13 cellular contexts compared by ENCODE assay signal in the genomic region with DNA sequence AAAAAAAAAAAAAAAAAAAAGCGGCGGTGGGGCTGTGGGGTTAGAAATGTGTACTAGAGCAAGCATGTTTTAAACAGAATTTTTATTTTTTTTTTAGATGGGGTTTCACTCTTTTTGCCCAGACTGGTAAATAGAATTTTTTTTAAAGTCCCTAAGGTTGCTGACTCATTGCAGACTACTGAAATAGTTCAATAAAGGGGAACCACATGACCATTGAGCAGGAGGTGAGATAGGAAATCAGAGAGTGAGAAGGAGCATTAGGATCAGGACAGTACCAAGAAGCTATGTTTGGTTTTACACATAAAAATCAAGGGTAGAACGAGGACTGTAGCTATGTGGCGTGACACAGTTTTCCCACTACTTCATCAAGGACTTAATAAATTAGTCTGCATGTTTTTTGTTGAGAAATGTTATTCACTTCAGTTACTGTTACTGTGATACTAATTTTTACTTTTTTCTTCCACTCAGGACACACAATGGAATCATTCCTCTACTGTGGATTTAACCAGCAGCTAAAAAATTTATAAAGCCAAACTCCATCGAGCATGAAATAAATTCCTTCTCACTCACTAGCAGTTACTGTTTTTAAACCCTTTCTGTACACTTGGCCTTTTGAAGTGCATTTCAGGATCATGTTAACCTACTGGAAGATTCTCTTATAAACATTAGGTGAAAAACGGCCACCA. TPM values are rescaled to one million over a fixed set of nuclear protein-coding genes. Genes with fewer than 3 reads are reported as not detected.
DNase-seq lines count a peak whose midpoint lies in the region; ATAC-seq, FAIRE-seq and TF ChIP-seq lines count a peak whose summit lies in the region.
"Had no signal": no experiment of that assay in that cellular context is flagged by ENCODE, and none has a peak within 500 bp of the region (broad histone marks: within the 10 kb centered on the region; RNA-seq: fewer than 3 reads in every experiment).

No MANE protein-coding gene starts in this region.

- BruUV-seq in MCF 10A (replicated peaks; lab: Mats Ljungman, UMichigan): no TSS peak

- H3K9me3 Mint-ChIP-seq in MCF 10A (ENCODE audit: unreplicated experiment): no peaks in the 10 kb centered on the region

- peak; percentile 75 for FAIRE-seq in H54 (lab: Jason Lieb, UNC)
- FAIRE-seq in urothelium cell line (lab: Jason Lieb, UNC): peak; percentile 55

- TF ChIP-seq CTCF in MCF 10A (IDR thresholded peaks at IDR 0.05; ENCODE audit: unreplicated experiment): no peak

- CTCF ChIA-PET in MCF 10A (lab: Yijun Ruan, JAX): interaction anchor here (1.7 to 2.0 kb wide), 2 partner anchors 46 to 165 kb away, joined by 7 to 9 read pairs; no protein-coding TSS in a partner anchor

- TF ChIP-seq POLR2A in H54 (IDR thresholded peaks at IDR 0.05; ENCODE audit: low read depth, low read length): no peak

- H3K4me3 Mint-ChIP-seq in MCF 10A (ENCODE audit: unreplicated experiment): no peak overlapping the region
- H3K4me3 Mint-ChIP-seq: activated naive CD8-positive, alpha-beta T cell treated with anti-CD3 and anti-CD28 coated beads, Interleukin-2, amount 10 ng/mL, durations not matched to agents 7 days and 5 days; naive thymus-derived CD4-positive, alpha-beta T cell had no signal

- intact Hi-C loops in MCF 10A (cut with micrococcal nuclease): no loop called here

- no peaks in the 10 kb centered on the region for H3K27me3 Mint-ChIP-seq in MCF 10A (ENCODE audit: insufficient read depth, unreplicated experiment)
- H3K27me3 Mint-ChIP-seq: activated naive CD8-positive, alpha-beta T cell treated with anti-CD3 and anti-CD28 coated beads, Interleukin-2, amount 10 ng/mL, durations not matched to agents 7 days and 5 days had no signal

- peak; percentile 19 for DNase-seq in H54 (ENCODE audit: insufficient read length, low spot score)
- peak; percentile 35 for DNase-seq in MCF 10A (ENCODE audit: unreplicated experiment)
- DNase-seq in left kidney (ENCODE audit: low read depth, low spot score): peak; percentile 55
- DNase-seq in urothelium cell line (ENCODE audit: low spot score): peak; percentile 67
- no peak for DNase-seq in NCI-H345 (lab: John Stamatoyannopoulos, UW)
- no peak for DNase-seq in stimulated activated CD4-positive, alpha-beta T cell treated with anti-CD3 and anti-CD28 coated beads, Interleukin-4, amount 100 ng/mL, for 1 hour
- DNase-seq: activated CD4-positive, alpha-beta T cell treated with anti-CD3 and anti-CD28 coated beads for 48 hours; activated naive CD8-positive, alpha-beta T cell treated with anti-CD3 and anti-CD28 coated beads, Interleukin-2, amount 10 ng/mL, durations not matched to agents 7 days and 5 days; glutamatergic neuron; naive thymus-derived CD4-positive, alpha-beta T cell; NCI-H1694; SHP77 had no signal

- H3K27ac Mint-ChIP-seq in MCF 10A (ENCODE audit: low read depth, unreplicated experiment): peak overlapping the region; percentile 82
- H3K27ac Mint-ChIP-seq: activated naive CD8-positive, alpha-beta T cell treated with anti-CD3 and anti-CD28 coated beads, Interleukin-2, amount 10 ng/mL, durations not matched to agents 7 days and 5 days; naive thymus-derived CD4-positive, alpha-beta T cell had no signal

- POLR2A ChIA-PET in MCF 10A (lab: Yijun Ruan, JAX): interaction anchor here (1.0 kb wide), 1 partner anchor 46 kb away, joined by 6 read pairs; no protein-coding TSS in a partner anchor

- no peak for ATAC-seq in GM18498 (IDR thresholded peaks at IDR 0.05; ENCODE audit: unreplicated experiment)
- ATAC-seq: naive thymus-derived CD4-positive, alpha-beta T cell had no signal

- H3K4me1 Mint-ChIP-seq in MCF 10A (ENCODE audit: insufficient read depth, unreplicated experiment): peaks cover 10% of the 10 kb centered on the region
- H3K4me1 Mint-ChIP-seq: activated naive CD8-positive, alpha-beta T cell treated with anti-CD3 and anti-CD28 coated beads, Interleukin-2, amount 10 ng/mL, durations not matched to agents 7 days and 5 days; naive thymus-derived CD4-positive, alpha-beta T cell had no signal

- H3K36me3 Mint-ChIP-seq in MCF 10A (ENCODE audit: insufficient read depth, unreplicated experiment): no peaks in the 10 kb centered on the region
- H3K36me3 Mint-ChIP-seq: activated naive CD8-positive, alpha-beta T cell treated with anti-CD3 and anti-CD28 coated beads, Interleukin-2, amount 10 ng/mL, durations not matched to agents 7 days and 5 days; naive thymus-derived CD4-positive, alpha-beta T cell had no signal

RNA-seq across cellular contexts. Expression of a gene that starts 33.4 kb away (rescaled TPM):
- 9.6 and 11.3 TPM in 2 replicates for total RNA-seq in MCF 10A (2022)
- total RNA-seq: activated naive CD8-positive, alpha-beta T cell treated with anti-CD3 and anti-CD28 coated beads, Interleukin-2, amount 10 ng/mL, durations not matched to agents 7 days and 5 days; naive thymus-derived CD4-positive, alpha-beta T cell had no signal

Comparison
In these comparisons a context has a peak if more than half of its experiments do, and no peak if none do; other contexts are left out.
1. DNase-seq: peak in H54 (single experiment), MCF 10A (single experiment), left kidney (single experiment) and urothelium cell line (single experiment); none in NCI-H345 (single experiment) and stimulated activated CD4-positive, alpha-beta T cell treated with anti-CD3 and anti-CD28 coated beads, Interleukin-4, amount 100 ng/mL, for 1 hour (single experiment).